ENCODE assay signal across 1 cellular context in the genomic region with DNA sequence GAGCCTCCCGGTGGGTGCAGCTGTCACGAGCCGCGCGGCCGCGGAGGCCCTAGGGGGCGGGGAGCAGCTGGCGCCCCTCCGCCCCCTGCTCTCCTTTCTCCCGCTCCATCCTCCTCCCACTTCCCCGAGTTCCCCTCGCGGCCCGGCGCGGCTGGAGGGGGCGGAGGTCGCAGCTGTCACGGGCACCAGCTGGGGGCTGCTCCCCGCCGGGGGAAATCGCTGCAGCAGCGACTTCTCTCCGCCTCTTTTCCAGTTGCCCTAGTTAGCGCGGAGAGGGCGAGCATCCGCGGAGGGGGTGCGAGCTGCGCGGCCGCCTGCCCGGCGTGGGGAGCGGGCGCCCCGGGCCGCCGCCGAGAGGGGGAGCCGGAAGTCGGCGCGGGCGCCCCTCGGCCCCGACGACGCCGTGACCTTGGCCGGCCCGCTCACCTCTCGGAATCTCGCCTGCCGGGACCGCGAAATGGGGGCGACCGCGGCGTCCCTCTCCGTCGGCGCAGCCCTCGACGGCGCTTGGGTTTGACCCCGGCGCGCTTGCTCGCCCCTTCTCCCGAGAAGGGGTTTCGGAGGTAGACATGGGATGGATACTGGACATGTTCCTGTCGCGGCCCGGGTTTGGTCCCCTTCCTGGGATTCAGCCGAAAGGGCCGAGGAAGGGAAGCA.
TF ChIP-seq lines count a peak whose summit lies in the region.

No MANE protein-coding gene starts in this region.

TF ChIP-seq in HepG2, 621 proteins besides CTCF, POLR2A, EP300 and RAD21 (continued from another document and continues in another):
- TF ChIP-seq, protein P1, sequence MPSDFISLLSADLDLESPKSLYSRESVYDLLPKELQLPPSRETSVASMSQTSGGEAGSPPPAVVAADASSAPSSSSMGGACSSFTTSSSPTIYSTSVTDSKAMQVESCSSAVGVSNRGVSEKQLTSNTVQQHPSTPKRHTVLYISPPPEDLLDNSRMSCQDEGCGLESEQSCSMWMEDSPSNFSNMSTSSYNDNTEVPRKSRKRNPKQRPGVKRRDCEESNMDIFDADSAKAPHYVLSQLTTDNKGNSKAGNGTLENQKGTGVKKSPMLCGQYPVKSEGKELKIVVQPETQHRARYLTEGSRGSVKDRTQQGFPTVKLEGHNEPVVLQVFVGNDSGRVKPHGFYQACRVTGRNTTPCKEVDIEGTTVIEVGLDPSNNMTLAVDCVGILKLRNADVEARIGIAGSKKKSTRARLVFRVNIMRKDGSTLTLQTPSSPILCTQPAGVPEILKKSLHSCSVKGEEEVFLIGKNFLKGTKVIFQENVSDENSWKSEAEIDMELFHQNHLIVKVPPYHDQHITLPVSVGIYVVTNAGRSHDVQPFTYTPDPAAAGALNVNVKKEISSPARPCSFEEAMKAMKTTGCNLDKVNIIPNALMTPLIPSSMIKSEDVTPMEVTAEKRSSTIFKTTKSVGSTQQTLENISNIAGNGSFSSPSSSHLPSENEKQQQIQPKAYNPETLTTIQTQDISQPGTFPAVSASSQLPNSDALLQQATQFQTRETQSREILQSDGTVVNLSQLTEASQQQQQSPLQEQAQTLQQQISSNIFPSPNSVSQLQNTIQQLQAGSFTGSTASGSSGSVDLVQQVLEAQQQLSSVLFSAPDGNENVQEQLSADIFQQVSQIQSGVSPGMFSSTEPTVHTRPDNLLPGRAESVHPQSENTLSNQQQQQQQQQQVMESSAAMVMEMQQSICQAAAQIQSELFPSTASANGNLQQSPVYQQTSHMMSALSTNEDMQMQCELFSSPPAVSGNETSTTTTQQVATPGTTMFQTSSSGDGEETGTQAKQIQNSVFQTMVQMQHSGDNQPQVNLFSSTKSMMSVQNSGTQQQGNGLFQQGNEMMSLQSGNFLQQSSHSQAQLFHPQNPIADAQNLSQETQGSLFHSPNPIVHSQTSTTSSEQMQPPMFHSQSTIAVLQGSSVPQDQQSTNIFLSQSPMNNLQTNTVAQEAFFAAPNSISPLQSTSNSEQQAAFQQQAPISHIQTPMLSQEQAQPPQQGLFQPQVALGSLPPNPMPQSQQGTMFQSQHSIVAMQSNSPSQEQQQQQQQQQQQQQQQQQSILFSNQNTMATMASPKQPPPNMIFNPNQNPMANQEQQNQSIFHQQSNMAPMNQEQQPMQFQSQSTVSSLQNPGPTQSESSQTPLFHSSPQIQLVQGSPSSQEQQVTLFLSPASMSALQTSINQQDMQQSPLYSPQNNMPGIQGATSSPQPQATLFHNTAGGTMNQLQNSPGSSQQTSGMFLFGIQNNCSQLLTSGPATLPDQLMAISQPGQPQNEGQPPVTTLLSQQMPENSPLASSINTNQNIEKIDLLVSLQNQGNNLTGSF (CRISPR knock-in tag; IDR thresholded peaks at IDR 0.05) = no peak
- TF ChIP-seq ZFP82 (CRISPR knock-in tag; IDR thresholded peaks at IDR 0.05; ENCODE audit: borderline replicate concordance) (no peak), ZNF614 (CRISPR knock-in tag; IDR thresholded peaks at IDR 0.05; ENCODE audit: borderline replicate concordance) (no peak), XRCC5 (optimal IDR thresholded peaks at IDR 0.05; ENCODE audit: low read length) (peak; percentile 10), ZNF160 (CRISPR knock-in tag; IDR thresholded peaks at IDR 0.05) (0 out of 2 replicates have a peak, but pooled peaks have one; percentile 41), WIZ (CRISPR knock-in tag; IDR thresholded peaks at IDR 0.05) (no peak), MTF1 (CRISPR knock-in tag; IDR thresholded peaks at IDR 0.05) (no peak), THAP11 (CRISPR knock-in tag; IDR thresholded peaks at IDR 0.05) (no peak), BCL3 (CRISPR knock-in tag; IDR thresholded peaks at IDR 0.05) (peak; percentile 50; the same call in 1 of the 2 replicates), ATF6 (CRISPR knock-in tag; conservative IDR thresholded peaks at IDR 0.05) (no peak), BRCA1 (CRISPR knock-in tag; IDR thresholded peaks at IDR 0.05) (no peak), SIX4 (CRISPR knock-in tag; IDR thresholded peaks at IDR 0.05) (no peak), PHF20 (CRISPR knock-in tag; IDR thresholded peaks at IDR 0.05) (no peak; the same call in 1 of the 2 replicates), ZNF225 (CRISPR knock-in tag; IDR thresholded peaks at IDR 0.05) (no peak), ISL2 (CRISPR knock-in tag; IDR thresholded peaks at IDR 0.05) (no peak), EZH2 (conservative IDR thresholded peaks at IDR 0.05; ENCODE audit: low read depth, low read length) (no peak), ZNF543 (CRISPR knock-in tag; IDR thresholded peaks at IDR 0.05) (0 out of 2 replicates have a peak, but pooled peaks have one; percentile 11), HNRNPUL1 (IDR thresholded peaks at IDR 0.05; ENCODE audit: low read depth, low read length) (no peak), SP1 (IDR thresholded peaks at IDR 0.05) (no peak), SP1 (CRISPR knock-in tag; IDR thresholded peaks at IDR 0.05) (no peak), ZNF562 (CRISPR knock-in tag; IDR thresholded peaks at IDR 0.05; ENCODE audit: borderline replicate concordance) (no peak), SMAD3 (CRISPR knock-in tag; IDR thresholded peaks at IDR 0.05) (no peak), FOXC1 (CRISPR knock-in tag; IDR thresholded peaks at IDR 0.05; ENCODE audit: borderline replicate concordance) (peak; percentile 59; the same call in 1 of the 2 replicates), MATR3 (CRISPR knock-in tag; IDR thresholded peaks at IDR 0.05) (no peak), ZNF720 (CRISPR knock-in tag; IDR thresholded peaks at IDR 0.05) (no peak), EHMT2 (IDR thresholded peaks at IDR 0.05; ENCODE audit: borderline replicate concordance, low read depth, low read length) (no peak), RARA (CRISPR knock-in tag; IDR thresholded peaks at IDR 0.05) (0 out of 2 replicates have a peak, but pooled peaks have one; percentile 3), HES4 (CRISPR knock-in tag; IDR thresholded peaks at IDR 0.05; ENCODE audit: borderline replicate concordance) (peak; percentile 30; the same call in 1 of the 2 replicates), PREB (CRISPR knock-in tag; IDR thresholded peaks at IDR 0.05) (no peak), SP2 (CRISPR knock-in tag; IDR thresholded peaks at IDR 0.05) (no peak), NR2F6 (IDR thresholded peaks at IDR 0.05) (no peak), NR2F6 (CRISPR knock-in tag; IDR thresholded peaks at IDR 0.05) (no peak), POGZ (CRISPR knock-in tag; IDR thresholded peaks at IDR 0.05) (0 out of 2 replicates have a peak, but pooled peaks have one; percentile 26)
- TF ChIP-seq, protein P2, sequence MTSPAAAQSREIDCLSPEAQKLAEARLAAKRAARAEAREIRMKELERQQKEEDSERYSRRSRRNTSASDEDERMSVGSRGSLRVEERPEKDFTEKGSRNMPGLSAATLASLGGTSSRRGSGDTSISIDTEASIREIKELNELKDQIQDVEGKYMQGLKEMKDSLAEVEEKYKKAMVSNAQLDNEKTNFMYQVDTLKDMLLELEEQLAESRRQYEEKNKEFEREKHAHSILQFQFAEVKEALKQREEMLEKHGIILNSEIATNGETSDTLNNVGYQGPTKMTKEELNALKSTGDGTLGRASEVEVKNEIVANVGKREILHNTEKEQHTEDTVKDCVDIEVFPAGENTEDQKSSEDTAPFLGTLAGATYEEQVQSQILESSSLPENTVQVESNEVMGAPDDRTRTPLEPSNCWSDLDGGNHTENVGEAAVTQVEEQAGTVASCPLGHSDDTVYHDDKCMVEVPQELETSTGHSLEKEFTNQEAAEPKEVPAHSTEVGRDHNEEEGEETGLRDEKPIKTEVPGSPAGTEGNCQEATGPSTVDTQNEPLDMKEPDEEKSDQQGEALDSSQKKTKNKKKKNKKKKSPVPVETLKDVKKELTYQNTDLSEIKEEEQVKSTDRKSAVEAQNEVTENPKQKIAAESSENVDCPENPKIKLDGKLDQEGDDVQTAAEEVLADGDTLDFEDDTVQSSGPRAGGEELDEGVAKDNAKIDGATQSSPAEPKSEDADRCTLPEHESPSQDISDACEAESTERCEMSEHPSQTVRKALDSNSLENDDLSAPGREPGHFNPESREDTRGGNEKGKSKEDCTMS (CRISPR knock-in tag; conservative IDR thresholded peaks at IDR 0.05) = no peak
- TF ChIP-seq, protein P3, sequence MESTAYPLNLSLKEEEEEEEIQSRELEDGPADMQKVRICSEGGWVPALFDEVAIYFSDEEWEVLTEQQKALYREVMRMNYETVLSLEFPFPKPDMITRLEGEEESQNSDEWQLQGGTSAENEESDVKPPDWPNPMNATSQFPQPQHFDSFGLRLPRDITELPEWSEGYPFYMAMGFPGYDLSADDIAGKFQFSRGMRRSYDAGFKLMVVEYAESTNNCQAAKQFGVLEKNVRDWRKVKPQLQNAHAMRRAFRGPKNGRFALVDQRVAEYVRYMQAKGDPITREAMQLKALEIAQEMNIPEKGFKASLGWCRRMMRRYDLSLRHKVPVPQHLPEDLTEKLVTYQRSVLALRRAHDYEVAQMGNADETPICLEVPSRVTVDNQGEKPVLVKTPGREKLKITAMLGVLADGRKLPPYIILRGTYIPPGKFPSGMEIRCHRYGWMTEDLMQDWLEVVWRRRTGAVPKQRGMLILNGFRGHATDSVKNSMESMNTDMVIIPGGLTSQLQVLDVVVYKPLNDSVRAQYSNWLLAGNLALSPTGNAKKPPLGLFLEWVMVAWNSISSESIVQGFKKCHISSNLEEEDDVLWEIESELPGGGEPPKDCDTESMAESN (CRISPR knock-in tag; conservative IDR thresholded peaks at IDR 0.05) = peak; percentile 63
- TF ChIP-seq, protein P4, sequence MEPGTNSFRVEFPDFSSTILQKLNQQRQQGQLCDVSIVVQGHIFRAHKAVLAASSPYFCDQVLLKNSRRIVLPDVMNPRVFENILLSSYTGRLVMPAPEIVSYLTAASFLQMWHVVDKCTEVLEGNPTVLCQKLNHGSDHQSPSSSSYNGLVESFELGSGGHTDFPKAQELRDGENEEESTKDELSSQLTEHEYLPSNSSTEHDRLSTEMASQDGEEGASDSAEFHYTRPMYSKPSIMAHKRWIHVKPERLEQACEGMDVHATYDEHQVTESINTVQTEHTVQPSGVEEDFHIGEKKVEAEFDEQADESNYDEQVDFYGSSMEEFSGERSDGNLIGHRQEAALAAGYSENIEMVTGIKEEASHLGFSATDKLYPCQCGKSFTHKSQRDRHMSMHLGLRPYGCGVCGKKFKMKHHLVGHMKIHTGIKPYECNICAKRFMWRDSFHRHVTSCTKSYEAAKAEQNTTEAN (CRISPR knock-in tag; conservative IDR thresholded peaks at IDR 0.05) = no peak
- TF ChIP-seq, protein P5, sequence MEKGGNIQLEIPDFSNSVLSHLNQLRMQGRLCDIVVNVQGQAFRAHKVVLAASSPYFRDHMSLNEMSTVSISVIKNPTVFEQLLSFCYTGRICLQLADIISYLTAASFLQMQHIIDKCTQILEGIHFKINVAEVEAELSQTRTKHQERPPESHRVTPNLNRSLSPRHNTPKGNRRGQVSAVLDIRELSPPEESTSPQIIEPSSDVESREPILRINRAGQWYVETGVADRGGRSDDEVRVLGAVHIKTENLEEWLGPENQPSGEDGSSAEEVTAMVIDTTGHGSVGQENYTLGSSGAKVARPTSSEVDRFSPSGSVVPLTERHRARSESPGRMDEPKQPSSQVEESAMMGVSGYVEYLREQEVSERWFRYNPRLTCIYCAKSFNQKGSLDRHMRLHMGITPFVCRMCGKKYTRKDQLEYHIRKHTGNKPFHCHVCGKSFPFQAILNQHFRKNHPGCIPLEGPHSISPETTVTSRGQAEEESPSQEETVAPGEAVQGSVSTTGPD (CRISPR knock-in tag; IDR thresholded peaks at IDR 0.05) = no peak
- TF ChIP-seq, protein P6, sequence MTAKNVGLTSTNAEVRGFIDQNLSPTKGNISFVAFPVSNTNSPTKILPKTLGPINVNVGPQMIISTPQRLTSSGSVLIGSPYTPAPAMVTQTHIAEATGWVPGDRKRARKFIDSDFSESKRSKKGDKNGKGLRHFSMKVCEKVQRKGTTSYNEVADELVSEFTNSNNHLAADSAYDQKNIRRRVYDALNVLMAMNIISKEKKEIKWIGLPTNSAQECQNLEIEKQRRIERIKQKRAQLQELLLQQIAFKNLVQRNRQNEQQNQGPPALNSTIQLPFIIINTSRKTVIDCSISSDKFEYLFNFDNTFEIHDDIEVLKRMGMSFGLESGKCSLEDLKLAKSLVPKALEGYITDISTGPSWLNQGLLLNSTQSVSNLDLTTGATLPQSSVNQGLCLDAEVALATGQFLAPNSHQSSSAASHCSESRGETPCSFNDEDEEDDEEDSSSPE (CRISPR knock-in tag; IDR thresholded peaks at IDR 0.05) = no peak
- TF ChIP-seq, protein P7, sequence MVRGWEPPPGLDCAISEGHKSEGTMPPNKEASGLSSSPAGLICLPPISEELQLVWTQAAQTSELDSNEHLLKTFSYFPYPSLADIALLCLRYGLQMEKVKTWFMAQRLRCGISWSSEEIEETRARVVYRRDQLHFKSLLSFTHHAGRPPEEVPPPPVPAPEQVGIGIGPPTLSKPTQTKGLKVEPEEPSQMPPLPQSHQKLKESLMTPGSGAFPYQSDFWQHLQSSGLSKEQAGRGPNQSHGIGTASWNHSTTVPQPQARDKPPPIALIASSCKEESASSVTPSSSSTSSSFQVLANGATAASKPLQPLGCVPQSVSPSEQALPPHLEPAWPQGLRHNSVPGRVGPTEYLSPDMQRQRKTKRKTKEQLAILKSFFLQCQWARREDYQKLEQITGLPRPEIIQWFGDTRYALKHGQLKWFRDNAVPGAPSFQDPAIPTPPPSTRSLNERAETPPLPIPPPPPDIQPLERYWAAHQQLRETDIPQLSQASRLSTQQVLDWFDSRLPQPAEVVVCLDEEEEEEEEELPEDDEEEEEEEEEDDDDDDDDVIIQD (CRISPR knock-in tag; IDR thresholded peaks at IDR 0.05; ENCODE audit: low read depth) = no peak
